In the genomic region with DNA sequence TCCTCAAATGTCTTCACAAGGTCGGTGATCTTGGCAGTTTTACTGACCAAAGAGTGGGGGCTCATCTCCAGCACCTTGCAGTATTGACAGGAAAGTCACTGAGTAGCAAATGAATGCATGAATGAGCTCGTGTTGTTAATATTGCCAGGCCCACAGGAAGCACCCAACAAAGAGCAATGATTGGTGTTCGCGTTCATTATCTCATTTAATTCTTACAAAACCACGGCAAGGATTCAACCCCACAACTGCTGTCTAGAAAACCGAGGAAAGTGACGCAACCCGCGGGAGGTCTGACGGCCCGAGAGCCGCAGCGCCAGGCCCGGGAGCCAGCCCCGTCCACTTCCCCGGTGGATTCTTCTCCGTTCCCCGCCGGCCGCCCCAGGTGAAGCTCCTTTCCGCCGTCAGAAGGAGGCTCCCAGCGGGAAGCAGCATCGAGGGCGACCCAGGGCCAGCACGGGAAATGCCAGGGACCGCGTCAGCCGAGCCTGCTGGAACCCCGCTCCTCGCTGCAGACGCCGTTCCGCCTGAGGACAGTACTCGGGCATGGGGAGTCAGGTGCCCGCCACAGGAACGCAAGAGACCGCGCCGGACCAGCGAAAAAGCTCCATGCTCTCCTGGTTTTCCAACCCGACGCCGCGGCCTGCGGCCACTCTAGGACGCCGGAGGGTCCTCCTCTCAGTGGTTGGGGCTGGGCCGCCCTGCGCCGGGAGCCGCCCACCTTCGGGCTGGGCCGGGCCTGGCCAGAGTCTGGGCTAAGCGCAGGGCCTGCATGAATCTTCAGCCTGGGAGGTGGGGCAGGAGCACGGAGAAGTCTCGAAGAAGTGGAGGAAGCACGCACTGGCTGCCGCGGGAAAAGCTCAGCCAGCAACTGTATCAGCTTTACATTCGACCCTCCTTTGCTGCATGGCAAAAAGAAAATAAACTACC, we compare ENCODE assay signal across 8 cellular contexts. TPM values are rescaled to one million over a fixed set of nuclear protein-coding genes. Genes with fewer than 3 reads are reported as not detected.
DNase-seq lines count a peak whose midpoint lies in the region; ATAC-seq and TF ChIP-seq lines count a peak whose summit lies in the region.

No MANE protein-coding gene starts in this region.

- intact Hi-C loops in CD4-positive, alpha-beta T cell (cut with DNase I, micrococcal nuclease), result loop anchor here in 1 of 2 experiments (1.0 kb wide), 1 partner anchor 19 kb away; a partner anchor contains a TSS
- intact Hi-C loops in right lobe of liver (cut with DNase I), result no loop called here

- no peaks in the 10 kb centered on the region for H3K36me3 Mint-ChIP-seq in CD4-positive, alpha-beta T cell (ENCODE audit: low read depth)

- H3K4me1 Mint-ChIP-seq in CD4-positive, alpha-beta T cell (ENCODE audit: low read depth), result peaks cover 22% of the 10 kb centered on the region

- peaks cover 35% of the 10 kb centered on the region for H3K27me3 Mint-ChIP-seq in CD4-positive, alpha-beta T cell

- peak; percentile 61 for ATAC-seq in CD4-positive, alpha-beta T cell (ENCODE audit: poor library complexity)
- ATAC-seq in GM19351 (IDR thresholded peaks at IDR 0.05; ENCODE audit: unreplicated experiment) (peak; percentile 68), HG03442 (IDR thresholded peaks at IDR 0.05; ENCODE audit: unreplicated experiment) (peak; percentile 76), right lobe of liver (peak; percentile 99 to 100 (median 100))

- CTCF ChIA-PET in CD4-positive, alpha-beta T cell (lab: Charles Lee), result interaction anchor here (0.6 to 2.1 kb wide), 2 partner anchors 14 to 46 kb away, joined by 4 to 7 read pairs; no protein-coding TSS in a partner anchor

- DNase-seq in CD4-positive, alpha-beta T cell, result peak; percentile 5 to 51 (median 22)
- DNase-seq in NCI-H69 (lab: John Stamatoyannopoulos, UW), result peak; percentile 96
- DNase-seq in activated CD4-positive, alpha-beta T cell treated with anti-CD3 and anti-CD28 coated beads, Interleukin-2, amount 50 U/mL, for 48 hours, result peak; percentile 40 to 49
- peak; percentile 94 for DNase-seq in ecto neural progenitor cell (ENCODE audit: low spot score)
- peak; percentile 92 to 95 (median 93) for DNase-seq in right lobe of liver
- peak in 2 of 3 donors; percentile 3 to 19 for DNase-seq in stimulated activated CD4-positive, alpha-beta T cell treated with anti-CD3 and anti-CD28 coated beads, TNF-alpha, amount 100 ng/mL, for 48 hours (ENCODE audit: low read depth in 3 of 3)

- H3K4me3 ChIP-seq in right lobe of liver, result peak overlapping the region; percentile 71 to 80 (median 78)

- peaks cover 0 to 3% (median 0%) of the 10 kb centered on the region in 4 donors for H3K4me1 ChIP-seq in right lobe of liver

- no peaks in the 10 kb centered on the region for H3K9me3 ChIP-seq in CD4-positive, alpha-beta T cell (ENCODE audit: control insufficient read depth, low read length)
- H3K9me3 ChIP-seq in right lobe of liver, result no peaks in the 10 kb centered on the region

- no peaks in the 10 kb centered on the region for H3K36me3 ChIP-seq in right lobe of liver

- peak overlapping the region; percentile 39 for H3K27ac ChIP-seq in CD4-positive, alpha-beta T cell (ENCODE audit: low read depth, low read length)
- peak overlapping the region; percentile 77 to 88 (median 87) for H3K27ac ChIP-seq in right lobe of liver

- no peaks in the 10 kb centered on the region for H3K9me3 Mint-ChIP-seq in CD4-positive, alpha-beta T cell

- H3K27me3 ChIP-seq in CD4-positive, alpha-beta T cell (ENCODE audit: control insufficient read depth, insufficient read depth, low read length), result peaks cover 22% of the 10 kb centered on the region
- no peaks in the 10 kb centered on the region for H3K27me3 ChIP-seq in right lobe of liver

- peak; percentile 85 for TF ChIP-seq POLR2A in right lobe of liver (IDR thresholded peaks at IDR 0.05)

- no peak for TF ChIP-seq CTCF in CD4-positive, alpha-beta T cell (IDR thresholded peaks at IDR 0.05)
- TF ChIP-seq CTCF in right lobe of liver (IDR thresholded peaks at IDR 0.05), result peak in 1 of 4 donors; percentile 5

- under 1% methylated on average over 25 of the region's 61 CpGs for WGBS in right lobe of liver (ENCODE audit: insufficient coverage, low coverage, low lambda C conversion rate, missing lambda C conversion rate)

- peak overlapping the region; percentile 63 for H3K27ac Mint-ChIP-seq in CD4-positive, alpha-beta T cell

- peak overlapping the region; percentile 82 for H3K4me3 Mint-ChIP-seq in CD4-positive, alpha-beta T cell

- POLR2A ChIA-PET in CD4-positive, alpha-beta T cell (lab: Charles Lee), result interaction anchor here (0.6 to 2.5 kb wide), 9 partner anchors 14 to 682 kb away, joined by 3 to 18 read pairs (median 4); a partner anchor contains a TSS

RNA-seq across cellular contexts. Expression of a gene that starts 19.8 kb away (rescaled TPM):
- 10 to 100 TPM; 14.2 to 15.9 TPM for total RNA-seq in CD4-positive, alpha-beta T cell
- 10 to 100 TPM in 1 of 6 experiments, 1 to 10 TPM in 5; 2.6 to 10.9 (median 5.0) TPM for total RNA-seq in right lobe of liver

Comparison
In these comparisons a context has a peak if more than half of its experiments do, and no peak if none do; other contexts are left out.
1. Peak in every context shown above with its lines: DNase-seq, ATAC-seq, H3K4me3 ChIP-seq and H3K27ac ChIP-seq.
2. DNase-seq: peak in every context shown above with its lines; median percentile 96 in NCI-H69; 94 in ecto neural progenitor cell; 93 in right lobe of liver; 44 in activated CD4-positive, alpha-beta T cell treated with anti-CD3 and anti-CD28 coated beads, Interleukin-2, amount 50 U/mL, for 48 hours; 22 in CD4-positive, alpha-beta T cell; 11 in stimulated activated CD4-positive, alpha-beta T cell treated with anti-CD3 and anti-CD28 coated beads, TNF-alpha, amount 100 ng/mL, for 48 hours.